19 cellular contexts compared by ENCODE assay signal in the genomic region with DNA sequence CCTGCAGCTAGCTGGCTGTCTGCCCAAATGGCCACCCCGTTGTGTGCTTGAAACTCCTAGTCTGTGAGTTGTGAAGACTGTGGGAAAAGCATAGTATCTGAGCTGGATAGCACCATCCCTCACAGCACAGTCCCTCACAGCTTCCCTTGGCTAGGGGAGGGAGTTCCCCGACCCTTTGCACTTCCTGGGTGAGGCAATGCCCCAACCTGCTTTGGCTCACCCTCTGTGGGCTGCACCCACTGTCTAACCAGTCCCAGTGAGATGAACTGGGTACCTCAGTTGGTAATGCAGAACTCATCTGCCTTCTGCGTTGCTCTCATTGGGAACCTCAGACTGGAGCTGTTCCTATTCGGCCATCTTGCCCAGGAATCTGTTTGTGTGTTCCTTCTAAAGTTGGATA.
A peak's percentile ranks its signal among the peaks of the same experiment; 100 is the strongest.
DNase-seq lines count a peak whose midpoint lies in the region; ATAC-seq, FAIRE-seq and TF ChIP-seq lines count a peak whose summit lies in the region.
"Had no signal": no experiment of that assay in that cellular context is flagged by ENCODE, and none has a peak within 500 bp of the region (broad histone marks: within the 10 kb centered on the region; RNA-seq: fewer than 3 reads in every experiment).

No MANE protein-coding gene starts in this region.

- H2AFZ ChIP-seq in GM12878 (ENCODE audit: control insufficient read depth, low read depth, low read length) = no peak overlapping the region

- no peaks in the 10 kb centered on the region for H3K27me3 ChIP-seq in GM12878 (replicated peaks in 1 of 2; ENCODE audit: control insufficient read depth in 2 of 2, insufficient read depth in 2 of 2, low read length in 1 of 2)
- H3K27me3 ChIP-seq in suprapubic skin = no peaks in the 10 kb centered on the region

- WGBS in GM12878 (ENCODE audit: insufficient coverage, insufficient replicate concordance, low lambda C conversion rate, missing lambda C conversion rate) = 1% methylated on average over 4 of the region's 4 CpGs
- 85% methylated on average over 4 of the region's 4 CpGs for WGBS in suprapubic skin

- RAD21 ChIA-PET in GM12878 (lab: Charles Lee; ENCODE audit: unreplicated experiment) = no interaction called here

- CTCF ChIA-PET in activated naive CD4-positive, alpha-beta T cell treated with anti-CD3 and anti-CD28 coated beads for 36 hours (lab: Charles Lee) = no interaction called here
- CTCF ChIA-PET in GM12878 (lab: Yijun Ruan, JAX) = interaction anchor here (0.6 to 1.8 kb wide), 2 partner anchors 86 to 1641 kb away, joined by 3 read pairs; no protein-coding TSS in a partner anchor

- no peak overlapping the region for H3K9ac ChIP-seq in GM12878 (ENCODE audit: control insufficient read depth, insufficient read depth, low read length)

- H4K20me1 ChIP-seq in GM12878 (ENCODE audit: control insufficient read depth, insufficient read depth) = no peaks in the 10 kb centered on the region

- H3K4me1 ChIP-seq in GM12878 (ENCODE audit: control insufficient read depth, insufficient read depth, low read length) = no peaks in the 10 kb centered on the region
- H3K4me1 ChIP-seq in suprapubic skin = no peaks in the 10 kb centered on the region
- H3K4me1 ChIP-seq: Caco-2 had no signal

- H3K36me3 ChIP-seq in GM12878 (ENCODE audit: control insufficient read depth in 2 of 2, insufficient read depth in 2 of 2, low read length in 1 of 2) (no peaks in the 10 kb centered on the region), suprapubic skin (no peaks in the 10 kb centered on the region)

- POLR2A ChIA-PET in GM12878 (lab: Charles Lee) = no interaction called here

- H3K79me2 ChIP-seq in GM12878 (ENCODE audit: control insufficient read depth, insufficient read depth, low read length) = no peaks in the 10 kb centered on the region

- no peak overlapping the region for H3K4me3 Mint-ChIP-seq in activated naive CD4-positive, alpha-beta T cell treated with anti-CD3 and anti-CD28 coated beads for 36 hours
- H3K4me3 Mint-ChIP-seq in stimulated activated effector memory CD8-positive, alpha-beta T cell treated with anti-CD3 and anti-CD28 coated beads, Interleukin-12 subunit alpha, Interleukin-12 subunit beta, amount 100 ng/mL, for 72 hours = no peak overlapping the region
- H3K4me3 Mint-ChIP-seq: B cell; CD4-positive, alpha-beta T cell; HFFc6; IgD-negative memory B cell had no signal

- SMC1A ChIA-PET in GM12878 (lab: Charles Lee; ENCODE audit: uncharacterized antibody, unreplicated experiment) = interaction anchor here (2.1 kb wide), 1 partner anchor 13 kb away, joined by 5 read pairs; no protein-coding TSS in a partner anchor

- no peak for TF ChIP-seq POLR2A in GM12892 (IDR thresholded peaks at IDR 0.05; ENCODE audit: low read depth, low read length)
- no peak for TF ChIP-seq POLR2A in GM12878 (IDR thresholded peaks at IDR 0.05; ENCODE audit: low read depth, low read length)
- no peak for TF ChIP-seq POLR2A in suprapubic skin (IDR thresholded peaks at IDR 0.05)

- H3K36me3 Mint-ChIP-seq in activated naive CD4-positive, alpha-beta T cell treated with anti-CD3 and anti-CD28 coated beads for 36 hours (ENCODE audit: low read depth) = peaks cover 9% of the 10 kb centered on the region
- no peaks in the 10 kb centered on the region for H3K36me3 Mint-ChIP-seq in stimulated activated effector memory CD8-positive, alpha-beta T cell treated with anti-CD3 and anti-CD28 coated beads, Interleukin-12 subunit alpha, Interleukin-12 subunit beta, amount 100 ng/mL, for 72 hours
- H3K36me3 Mint-ChIP-seq: IgD-negative memory B cell had no signal

- H3K4me1 Mint-ChIP-seq in activated naive CD4-positive, alpha-beta T cell treated with anti-CD3 and anti-CD28 coated beads for 36 hours (ENCODE audit: low read depth) = peaks cover 4% of the 10 kb centered on the region
- H3K4me1 Mint-ChIP-seq in stimulated activated effector memory CD8-positive, alpha-beta T cell treated with anti-CD3 and anti-CD28 coated beads, Interleukin-12 subunit alpha, Interleukin-12 subunit beta, amount 100 ng/mL, for 72 hours = no peaks in the 10 kb centered on the region
- H3K4me1 Mint-ChIP-seq: B cell, IgD-negative memory B cell had no signal

- no peaks in the 10 kb centered on the region for H3K9me3 ChIP-seq in GM12878 (replicated peaks; ENCODE audit: control insufficient read depth, insufficient read depth, low read length)
- no peaks in the 10 kb centered on the region for H3K9me3 ChIP-seq in suprapubic skin
- H3K9me3 ChIP-seq: Caco-2 had no signal

- no peak for TF ChIP-seq EP300 in GM12878 (IDR thresholded peaks at IDR 0.05; ENCODE audit: borderline replicate concordance in 1 of 2, control insufficient read depth in 1 of 2, low read depth in 2 of 2, low read length in 2 of 2)
- TF ChIP-seq EP300 in suprapubic skin (IDR thresholded peaks at IDR 0.05) = no peak

- intact Hi-C loops in activated naive CD4-positive, alpha-beta T cell treated with anti-CD3 and anti-CD28 coated beads for 36 hours (cut with micrococcal nuclease) = no loop called here
- intact Hi-C loops in GM12878 (cut with micrococcal nuclease; ENCODE audit: unreplicated experiment) = no loop called here

- H3K4me2 ChIP-seq in GM12878 (ENCODE audit: control insufficient read depth, insufficient read depth) = no peak overlapping the region

- H3K27ac Mint-ChIP-seq in activated naive CD4-positive, alpha-beta T cell treated with anti-CD3 and anti-CD28 coated beads for 36 hours = no peak overlapping the region
- no peak overlapping the region for H3K27ac Mint-ChIP-seq in stimulated activated effector memory CD8-positive, alpha-beta T cell treated with anti-CD3 and anti-CD28 coated beads, Interleukin-12 subunit alpha, Interleukin-12 subunit beta, amount 100 ng/mL, for 72 hours
- H3K27ac Mint-ChIP-seq: B cell; CD4-positive, alpha-beta T cell; HFFc6; IgD-negative memory B cell had no signal

- peaks cover 14% of the 10 kb centered on the region for H3K9me3 Mint-ChIP-seq in activated naive CD4-positive, alpha-beta T cell treated with anti-CD3 and anti-CD28 coated beads for 36 hours
- peaks cover 4% of the 10 kb centered on the region for H3K9me3 Mint-ChIP-seq in stimulated activated effector memory CD8-positive, alpha-beta T cell treated with anti-CD3 and anti-CD28 coated beads, Interleukin-12 subunit alpha, Interleukin-12 subunit beta, amount 100 ng/mL, for 72 hours

- no peak overlapping the region for H3K27ac ChIP-seq in GM12878 (ENCODE audit: control insufficient read depth, insufficient read depth)
- H3K27ac ChIP-seq in suprapubic skin = no peak overlapping the region
- H3K27ac ChIP-seq: C4-2B had no signal

- no peaks in the 10 kb centered on the region for H3K27me3 Mint-ChIP-seq in activated naive CD4-positive, alpha-beta T cell treated with anti-CD3 and anti-CD28 coated beads for 36 hours (ENCODE audit: low read depth)
- H3K27me3 Mint-ChIP-seq: CD4-positive, alpha-beta T cell; IgD-negative memory B cell had no signal

- no peak for TF ChIP-seq RAD21 in GM12878 (IDR thresholded peaks at IDR 0.05; ENCODE audit: insufficient read depth, low read depth, low read length)

- TF ChIP-seq CTCF in GM12878 (IDR thresholded peaks at IDR 0.05 in 2 of 3, conservative IDR thresholded peaks at IDR 0.05 in 1 of 3; ENCODE audit: control insufficient read depth in 2 of 3, extremely low read depth in 1 of 3, insufficient read depth in 1 of 3, low read depth in 3 of 3, low read length in 3 of 3) = no peak
- no peak for TF ChIP-seq CTCF in suprapubic skin (IDR thresholded peaks at IDR 0.05)

- BruUV-seq in GM12878 (replicated peaks; lab: Mats Ljungman, UMichigan) = no TSS peak

- FAIRE-seq in GM12892 (lab: Jason Lieb, UNC) = peak; percentile 50
- FAIRE-seq in GM12878 (lab: Jason Lieb, UNC) = no peak
- FAIRE-seq: D721Med, HTR-8/SVneo had no signal

- in situ Hi-C loops in GM12878 (cut with MboI) = no loop called here

- H3K4me3 ChIP-seq in GM12878 = no peak overlapping the region
- no peak overlapping the region for H3K4me3 ChIP-seq in suprapubic skin

- peak; percentile 28; the same call in 2 of the 3 replicates for ATAC-seq in GM12878
- ATAC-seq in stimulated activated effector memory CD8-positive, alpha-beta T cell treated with anti-CD3 and anti-CD28 coated beads, Interleukin-12 subunit alpha, Interleukin-12 subunit beta, amount 100 ng/mL, for 72 hours = no peak
- ATAC-seq: HCT116 had no signal

- DNase-seq in activated naive CD4-positive, alpha-beta T cell treated with anti-CD3 and anti-CD28 coated beads for 36 hours = peak; percentile 39
- DNase-seq in activated naive CD4-positive, alpha-beta T cell treated with Interleukin-2 at 50 U/mL for 16 hours = no peak
- DNase-seq in GM12892 (ENCODE audit: insufficient read length) (no peak), GM12878 (ENCODE audit: low read depth, low spot score) (no peak), suprapubic skin (ENCODE audit: low spot score in 2 of 2) (no peak), NCI-H69 (lab: John Stamatoyannopoulos, UW) (no peak)
- DNase-seq in stimulated activated effector memory CD8-positive, alpha-beta T cell treated with anti-CD3 and anti-CD28 coated beads, Interleukin-12 subunit alpha, Interleukin-12 subunit beta, amount 100 ng/mL, for 72 hours (ENCODE audit: low spot score in 2 of 2) = no peak
- DNase-seq: Caco-2; CD4-positive, alpha-beta T cell; GDM1; GOT3; H7; HFFc6 had no signal

TF ChIP-seq in GM12878, 131 proteins besides CTCF, POLR2A, EP300 and RAD21 (continues in another document):
- TF ChIP-seq ZNF24 (IDR thresholded peaks at IDR 0.05) (no peak), BHLHE40 (IDR thresholded peaks at IDR 0.05; ENCODE audit: borderline replicate concordance in 1 of 2, low read depth in 2 of 2, low read length in 1 of 2) (no peak), TARDBP (IDR thresholded peaks at IDR 0.05; ENCODE audit: borderline replicate concordance) (no peak), NRF1 (conservative IDR thresholded peaks at IDR 0.05; ENCODE audit: low read depth, low read length) (no peak), STAT3 (IDR thresholded peaks at IDR 0.05; ENCODE audit: low read depth, low read length) (no peak), ASH2L (IDR thresholded peaks at IDR 0.05; ENCODE audit: borderline replicate concordance, low read depth) (no peak), RB1 (IDR thresholded peaks at IDR 0.05; ENCODE audit: borderline replicate concordance) (no peak), SUZ12 (IDR thresholded peaks at IDR 0.05; ENCODE audit: unreplicated experiment) (no peak), RCOR1 (conservative IDR thresholded peaks at IDR 0.05; ENCODE audit: low read depth, low read length) (no peak)
